17 cellular contexts compared by ENCODE assay signal in the genomic region with DNA sequence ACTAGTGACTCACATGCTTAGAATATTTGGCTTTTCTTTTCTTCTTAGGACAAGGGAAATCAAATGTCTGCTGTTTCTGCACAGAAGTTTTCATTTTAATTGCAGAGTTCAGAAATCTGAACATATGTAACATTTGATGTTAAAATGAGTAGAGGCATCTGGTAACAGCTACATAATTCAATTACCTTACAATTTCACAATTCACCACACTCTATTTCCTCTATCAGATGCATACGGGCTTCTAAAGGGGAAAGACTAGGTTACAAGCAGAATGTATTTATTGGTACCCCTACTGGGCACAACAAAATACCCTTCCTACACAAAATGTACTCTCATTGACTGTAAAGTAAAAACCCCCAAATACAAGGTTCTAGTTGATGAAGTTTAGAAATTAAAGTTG.
DNase-seq lines count a peak whose midpoint lies in the region; ATAC-seq and TF ChIP-seq lines count a peak whose summit lies in the region.
"Had no signal": no experiment of that assay in that cellular context is flagged by ENCODE, and none has a peak within 500 bp of the region (broad histone marks: within the 10 kb centered on the region; RNA-seq: fewer than 3 reads in every experiment).

No MANE protein-coding gene starts in this region.

- no TSS peak for BruUV-seq in mammary epithelial cell (replicated peaks; lab: Mats Ljungman, UMichigan)
- no TSS peak for BruUV-seq in MCF 10A (replicated peaks; lab: Mats Ljungman, UMichigan)

- H3K27ac ChIP-seq in mammary epithelial cell (ENCODE audit: insufficient read depth, low read depth, low read length) = no peak overlapping the region
- peak overlapping the region in 1 of 2 experiments; percentile 6; a peak in 1 of 4 replicates for H3K27ac ChIP-seq in SK-N-SH (ENCODE audit: low read depth in 2 of 2, low read length in 1 of 2)
- no peak overlapping the region for H3K27ac ChIP-seq in iPS-20b (ENCODE audit: low read length)
- H3K27ac ChIP-seq: A549, GM23248 had no signal

- no peaks in the 10 kb centered on the region for H3F3A ChIP-seq in SK-N-SH (replicated peaks; ENCODE audit: insufficient read depth)

- H3K27me3 Mint-ChIP-seq in MCF 10A (ENCODE audit: insufficient read depth, unreplicated experiment) = no peaks in the 10 kb centered on the region
- H3K27me3 Mint-ChIP-seq: CD4-positive, alpha-beta memory T cell had no signal

- H4K20me1 ChIP-seq in mammary epithelial cell (ENCODE audit: insufficient read depth, low read length) (no peaks in the 10 kb centered on the region), SK-N-SH (ENCODE audit: insufficient read depth) (no peaks in the 10 kb centered on the region)

- in situ Hi-C loops in mammary epithelial cell (cut with MboI; ENCODE audit: low sequenced_read_pairs in 2 of 2) = loop anchor here in 1 of 2 donors (10.0 kb wide), 1 partner anchor 93 kb away; no protein-coding TSS in a partner anchor

- no peaks in the 10 kb centered on the region for H3K9me3 Mint-ChIP-seq in MCF 10A (ENCODE audit: unreplicated experiment)
- H3K9me3 Mint-ChIP-seq: H9 had no signal

- no peak overlapping the region for H3K4me3 Mint-ChIP-seq in MCF 10A (ENCODE audit: unreplicated experiment)
- H3K4me3 Mint-ChIP-seq: CD4-positive, alpha-beta memory T cell; H9 had no signal

- TF ChIP-seq RAD21 in SK-N-SH (IDR thresholded peaks at IDR 0.05; ENCODE audit: low read length) = no peak

- TF ChIP-seq CTCF in mammary epithelial cell (conservative IDR thresholded peaks at IDR 0.05 in 1 of 2, IDR thresholded peaks at IDR 0.05 in 1 of 2; ENCODE audit: extremely low read depth in 1 of 2, insufficient read depth in 1 of 2, low read depth in 1 of 2, low read length in 2 of 2) (no peak), MCF 10A (IDR thresholded peaks at IDR 0.05; ENCODE audit: unreplicated experiment) (no peak), SK-N-SH (IDR thresholded peaks at IDR 0.05) (no peak)

- H2AFZ ChIP-seq in mammary epithelial cell (ENCODE audit: low read depth, low read length) (peak overlapping the region; percentile 67), SK-N-SH (ENCODE audit: low read depth) (no peak overlapping the region)
- H2AFZ ChIP-seq: GM23248 had no signal

- H3K27ac Mint-ChIP-seq in MCF 10A (ENCODE audit: low read depth, unreplicated experiment) = no peak overlapping the region
- H3K27ac Mint-ChIP-seq: CD4-positive, alpha-beta memory T cell; H9 had no signal

- POLR2A ChIA-PET in MCF 10A (lab: Yijun Ruan, JAX) = interaction anchor here (0.9 kb wide), 1 partner anchor 27 kb away, joined by 3 read pairs; no protein-coding TSS in a partner anchor
- POLR2A ChIA-PET in SK-N-SH (lab: Yijun Ruan, JAX) = no interaction called here

- dilution Hi-C loops in mammary epithelial cell (cut with HindIII; ENCODE audit: low sequenced_read_pairs) = no loop called here

- H3K4me3 ChIP-seq in mammary epithelial cell (replicated peaks in 1 of 3; ENCODE audit: insufficient read depth in 1 of 3, low read depth in 2 of 3, low read length in 3 of 3) (no peak overlapping the region), SK-N-SH (ENCODE audit: low read depth in 2 of 2, low read length in 1 of 2) (no peak overlapping the region), iPS-20b (ENCODE audit: low read length) (no peak overlapping the region)
- H3K4me3 ChIP-seq: A549, GM23248 had no signal

- H3K36me3 ChIP-seq in mammary epithelial cell (ENCODE audit: insufficient read depth, low read length) = no peaks in the 10 kb centered on the region
- no peaks in the 10 kb centered on the region for H3K36me3 ChIP-seq in SK-N-SH (replicated peaks in 1 of 2; ENCODE audit: control insufficient read depth in 1 of 2, insufficient read depth in 2 of 2, low read length in 1 of 2)
- H3K36me3 ChIP-seq in iPS-20b (ENCODE audit: insufficient read depth, low read depth, low read length) = no peaks in the 10 kb centered on the region

- H3K9ac ChIP-seq in mammary epithelial cell (ENCODE audit: insufficient read depth, low read length) (no peak overlapping the region), SK-N-SH (no peak overlapping the region), iPS-20b (ENCODE audit: low read depth, low read length) (0 out of 2 replicates have a peak overlapping the region, but pooled peaks have one; percentile 18)
- H3K9ac ChIP-seq: GM23248 had no signal

- H3K9me3 ChIP-seq in mammary epithelial cell (replicated peaks; ENCODE audit: insufficient read depth, low read length) (no peaks in the 10 kb centered on the region), SK-N-SH (no peaks in the 10 kb centered on the region), iPS-20b (ENCODE audit: insufficient read depth, low read depth, low read length) (no peaks in the 10 kb centered on the region)
- H3K9me3 ChIP-seq: A549 had no signal

- no peaks in the 10 kb centered on the region for H3K36me3 Mint-ChIP-seq in MCF 10A (ENCODE audit: insufficient read depth, unreplicated experiment)
- H3K36me3 Mint-ChIP-seq: CD4-positive, alpha-beta memory T cell had no signal

- DNase-seq in mammary epithelial cell = no peak
- no peak for DNase-seq in MCF 10A (ENCODE audit: unreplicated experiment)
- peak; percentile 57 for DNase-seq in SK-N-SH
- DNase-seq in stimulated activated CD8-positive, alpha-beta memory T cell treated with anti-CD3 and anti-CD28 coated beads, Interleukin-4, amount 100 ng/mL, for 48 hours = no peak
- DNase-seq in left cardiac atrium = no peak
- DNase-seq: 8988T; C1 segment of cervical spinal cord; Calu3; CD4-positive, alpha-beta memory T cell; COR-L47; DND-41; GM23248; H9 had no signal

- H3K4me1 Mint-ChIP-seq in MCF 10A (ENCODE audit: insufficient read depth, unreplicated experiment) = no peaks in the 10 kb centered on the region
- H3K4me1 Mint-ChIP-seq: CD4-positive, alpha-beta memory T cell had no signal

- intact Hi-C loops in mammary epithelial cell (cut with micrococcal nuclease) = no loop called here
- intact Hi-C loops in MCF 10A (cut with micrococcal nuclease) = no loop called here
- intact Hi-C loops in left cardiac atrium (cut with DNase I) = no loop called here

- H3K4me1 ChIP-seq in mammary epithelial cell (ENCODE audit: insufficient read depth, low read length) (peaks cover 23% of the 10 kb centered on the region), SK-N-SH (ENCODE audit: control insufficient read depth in 1 of 2, insufficient read depth in 2 of 2, low read depth in 1 of 2, low read length in 1 of 2) (peaks cover 0 to 3% of the 10 kb centered on the region in 2 experiments; a peak in 1 of 4 replicates), iPS-20b (ENCODE audit: insufficient read depth, low read length) (peaks cover 18% of the 10 kb centered on the region)
- H3K4me1 ChIP-seq: A549 had no signal

- no peaks in the 10 kb centered on the region for H3K27me3 ChIP-seq in mammary epithelial cell (ENCODE audit: insufficient read depth, low read length)
- H3K27me3 ChIP-seq in SK-N-SH (ENCODE audit: insufficient read depth) = no peaks in the 10 kb centered on the region
- no peaks in the 10 kb centered on the region for H3K27me3 ChIP-seq in iPS-20b (ENCODE audit: insufficient read depth, low read length)

- CTCF ChIA-PET in mammary epithelial cell (lab: Charles Lee; ENCODE audit: low non-redundant PET) = no interaction called here
- CTCF ChIA-PET in MCF 10A (lab: Yijun Ruan, JAX) = no interaction called here
- CTCF ChIA-PET in SK-N-SH (lab: Yijun Ruan, JAX) = interaction anchor here (1.5 kb wide), 1 partner anchor 20 kb away, joined by 3 read pairs; no protein-coding TSS in a partner anchor

- no peak for ATAC-seq in left cardiac atrium
- ATAC-seq in GM21723 (IDR thresholded peaks at IDR 0.05; ENCODE audit: unreplicated experiment) = no peak
- ATAC-seq: A549, HCT116 had no signal

- WGBS in mammary epithelial cell (ENCODE audit: low coverage, missing lambda C conversion rate) = 67% methylated on average over 1 of the region's 1 CpG
- WGBS in SK-N-SH (ENCODE audit: low lambda C conversion rate) = 34% methylated on average over 1 of the region's 1 CpG

- peak in 1 of 2 experiments; percentile 32; a peak in 1 of 4 replicates for TF ChIP-seq EP300 in SK-N-SH (IDR thresholded peaks at IDR 0.05; ENCODE audit: borderline replicate concordance in 1 of 2, low read depth in 1 of 2, low read length in 1 of 2)

- H3K79me2 ChIP-seq in mammary epithelial cell (ENCODE audit: insufficient read depth, low read length) (no peaks in the 10 kb centered on the region), SK-N-SH (ENCODE audit: insufficient read depth) (no peaks in the 10 kb centered on the region)

- no peaks in the 10 kb centered on the region for H3K9me2 ChIP-seq in SK-N-SH

- H3K4me2 ChIP-seq in mammary epithelial cell (ENCODE audit: insufficient read depth, low read depth, low read length) = no peak overlapping the region
- no peak overlapping the region for H3K4me2 ChIP-seq in SK-N-SH
- H3K4me2 ChIP-seq: A549 had no signal

TF ChIP-seq in SK-N-SH, 30 proteins besides CTCF, POLR2A, EP300 and RAD21:
- TF ChIP-seq, protein P1, sequence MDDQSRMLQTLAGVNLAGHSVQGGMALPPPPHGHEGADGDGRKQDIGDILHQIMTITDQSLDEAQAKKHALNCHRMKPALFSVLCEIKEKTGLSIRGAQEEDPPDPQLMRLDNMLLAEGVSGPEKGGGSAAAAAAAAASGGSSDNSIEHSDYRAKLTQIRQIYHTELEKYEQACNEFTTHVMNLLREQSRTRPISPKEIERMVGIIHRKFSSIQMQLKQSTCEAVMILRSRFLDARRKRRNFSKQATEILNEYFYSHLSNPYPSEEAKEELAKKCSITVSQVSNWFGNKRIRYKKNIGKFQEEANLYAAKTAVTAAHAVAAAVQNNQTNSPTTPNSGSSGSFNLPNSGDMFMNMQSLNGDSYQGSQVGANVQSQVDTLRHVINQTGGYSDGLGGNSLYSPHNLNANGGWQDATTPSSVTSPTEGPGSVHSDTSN (IDR thresholded peaks at IDR 0.05) = no peak
- TF ChIP-seq RCOR1 (IDR thresholded peaks at IDR 0.05; ENCODE audit: low read length) (peak; percentile 87), NFIC (IDR thresholded peaks at IDR 0.05; ENCODE audit: borderline replicate concordance) (no peak), JUND (IDR thresholded peaks at IDR 0.05) (no peak)
